ENCODE assay signal across 10 cellular contexts in the genomic region with DNA sequence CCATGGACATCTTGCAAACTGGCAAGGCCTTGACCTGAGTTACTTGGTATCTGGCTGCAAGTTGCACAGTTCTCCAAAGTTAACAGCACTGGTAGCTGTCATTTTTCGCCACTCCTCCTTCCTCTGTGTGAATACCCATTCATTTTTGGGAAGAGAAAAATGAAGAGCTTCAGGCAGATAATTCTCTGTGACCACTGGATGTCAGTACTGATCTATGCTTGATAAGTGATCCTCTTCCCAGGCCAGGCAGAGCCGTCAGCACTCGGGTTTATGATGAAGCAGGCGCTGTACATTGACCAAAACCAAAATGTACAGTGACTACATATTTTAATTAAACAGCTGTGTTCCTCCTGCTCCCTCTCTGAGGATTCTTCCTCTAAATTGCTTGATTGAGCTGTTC. TPM values are rescaled to one million over a fixed set of nuclear protein-coding genes. Genes with fewer than 3 reads are reported as not detected.
DNase-seq lines count a peak whose midpoint lies in the region; ATAC-seq, FAIRE-seq and TF ChIP-seq lines count a peak whose summit lies in the region.
"Had no signal": no experiment of that assay in that cellular context is flagged by ENCODE, and none has a peak within 500 bp of the region (broad histone marks: within the 10 kb centered on the region; RNA-seq: fewer than 3 reads in every experiment).

No MANE protein-coding gene starts in this region.

- intact Hi-C loops in GM12878 (cut with micrococcal nuclease; ENCODE audit: unreplicated experiment) (no loop called here), head of caudate nucleus (cut with DNase I) (no loop called here), lower leg skin (cut with DNase I; ENCODE audit: low total_unique reads) (no loop called here)

- no peak overlapping the region for H3K4me3 ChIP-seq in MG63
- no peak overlapping the region for H3K4me3 ChIP-seq in GM12878
- no peak overlapping the region for H3K4me3 ChIP-seq in lower leg skin (ENCODE audit: low read depth, poor library complexity, severe bottlenecking)

- H3K9me3 ChIP-seq in MG63 (no peaks in the 10 kb centered on the region), GM12878 (replicated peaks; ENCODE audit: control insufficient read depth, insufficient read depth, low read length) (no peaks in the 10 kb centered on the region)

- no peak for TF ChIP-seq EP300 in GM12878 (IDR thresholded peaks at IDR 0.05; ENCODE audit: borderline replicate concordance in 1 of 2, control insufficient read depth in 1 of 2, low read depth in 2 of 2, low read length in 2 of 2)

- DNase-seq in CD1c-positive myeloid dendritic cell (ENCODE audit: extremely low spot score) (peak; percentile 11), MG63 (peak; percentile 27), GM12878 (ENCODE audit: low read depth, low spot score) (no peak), middle frontal gyrus (ENCODE audit: extremely low spot score, low spot score) (peak; percentile 33), head of caudate nucleus (no peak), hepatic stellate cell (ENCODE audit: low spot score) (no peak), GOT3 (lab: John Stamatoyannopoulos, UW) (no peak), lower leg skin (ENCODE audit: low spot score in 2 of 2) (no peak)
- DNase-seq: NCI-H1105 treated with DMSO at 0.1 percent for 48 hours, nucleus accumbens had no signal

- H3K27me3 ChIP-seq in MG63: no peaks in the 10 kb centered on the region
- peaks cover 0 to 2% of the 10 kb centered on the region in 2 experiments; a peak in 2 of 4 replicates for H3K27me3 ChIP-seq in GM12878 (replicated peaks in 1 of 2; ENCODE audit: control insufficient read depth in 2 of 2, insufficient read depth in 2 of 2, low read length in 1 of 2)

- no TSS peak for BruUV-seq in GM12878 (replicated peaks; lab: Mats Ljungman, UMichigan)

- no peaks in the 10 kb centered on the region for H3K79me2 ChIP-seq in GM12878 (ENCODE audit: control insufficient read depth, insufficient read depth, low read length)

- H3K4me1 ChIP-seq in GM12878 (ENCODE audit: control insufficient read depth, insufficient read depth, low read length): no peaks in the 10 kb centered on the region

- CTCF ChIA-PET in GM12878 (lab: Yijun Ruan, JAX): interaction anchor here (0.6 to 6.4 kb wide), 27 partner anchors 8 to 1250 kb away, joined by 3 to 65 read pairs (median 5); no protein-coding TSS in a partner anchor

- H3K36me3 ChIP-seq in MG63 (no peaks in the 10 kb centered on the region), GM12878 (ENCODE audit: control insufficient read depth in 2 of 2, insufficient read depth in 2 of 2, low read length in 1 of 2) (no peaks in the 10 kb centered on the region)

- H2AFZ ChIP-seq in GM12878 (ENCODE audit: control insufficient read depth, low read depth, low read length): no peak overlapping the region

- TF ChIP-seq CTCF in GM12878 (IDR thresholded peaks at IDR 0.05 in 2 of 3, conservative IDR thresholded peaks at IDR 0.05 in 1 of 3; ENCODE audit: control insufficient read depth in 2 of 3, extremely low read depth in 1 of 3, insufficient read depth in 1 of 3, low read depth in 3 of 3, low read length in 3 of 3): peak in 1 of 3 experiments; percentile 25; a peak in 1 of 6 replicates
- no peak for TF ChIP-seq CTCF in lower leg skin (IDR thresholded peaks at IDR 0.05)

- ATAC-seq in GM12878: peak; percentile 41; the same call in 2 of the 3 replicates

- no peak overlapping the region for H3K4me2 ChIP-seq in GM12878 (ENCODE audit: control insufficient read depth, insufficient read depth)

- WGBS in GM12878 (ENCODE audit: insufficient coverage, insufficient replicate concordance, low lambda C conversion rate, missing lambda C conversion rate): 15% methylated on average over 4 of the region's 4 CpGs
- WGBS in lower leg skin, 2 donors: 57 to 60% methylated on average over 4 of the region's 4 CpGs

- POLR2A ChIA-PET in GM12878 (lab: Charles Lee): interaction anchor here (0.6 to 1.1 kb wide), 3 partner anchors 39 to 57 kb away, joined by 3 to 5 read pairs (median 3); no protein-coding TSS in a partner anchor

- no peaks in the 10 kb centered on the region for H4K20me1 ChIP-seq in GM12878 (ENCODE audit: control insufficient read depth, insufficient read depth)

- no peak overlapping the region for H3K27ac ChIP-seq in GM12878 (ENCODE audit: control insufficient read depth, insufficient read depth)

- RAD21 ChIA-PET in GM12878 (lab: Charles Lee; ENCODE audit: unreplicated experiment): interaction anchor here (0.8 to 2.6 kb wide), 15 partner anchors 12 to 1028 kb away, joined by 3 to 15 read pairs (median 4); no protein-coding TSS in a partner anchor

- TF ChIP-seq RAD21 in GM12878 (IDR thresholded peaks at IDR 0.05; ENCODE audit: insufficient read depth, low read depth, low read length): no peak

- SMC1A ChIA-PET in GM12878 (lab: Charles Lee; ENCODE audit: uncharacterized antibody, unreplicated experiment): interaction anchor here (0.7 to 3.4 kb wide), 24 partner anchors 9 to 810 kb away, joined by 3 to 19 read pairs (median 4); no protein-coding TSS in a partner anchor

- TF ChIP-seq POLR2A in GM12878 (IDR thresholded peaks at IDR 0.05; ENCODE audit: low read depth, low read length): no peak
- no peak for TF ChIP-seq POLR2A in lower leg skin (IDR thresholded peaks at IDR 0.05)

- no peak overlapping the region for H3K9ac ChIP-seq in GM12878 (ENCODE audit: control insufficient read depth, insufficient read depth, low read length)

- no peak for FAIRE-seq in GM12878 (lab: Jason Lieb, UNC)

- in situ Hi-C loops in GM12878 (cut with MboI): no loop called here

TF ChIP-seq in GM12878, 131 proteins besides CTCF, POLR2A, EP300 and RAD21 (continues in another document):
- TF ChIP-seq ZNF622 (IDR thresholded peaks at IDR 0.05) (no peak), CHD2 (IDR thresholded peaks at IDR 0.05; ENCODE audit: borderline replicate concordance, low read depth, low read length) (no peak), RUNX3 (IDR thresholded peaks at IDR 0.05; ENCODE audit: low read length) (no peak), SIN3A (IDR thresholded peaks at IDR 0.05; ENCODE audit: low read depth, low read length) (no peak), ZNF384 (IDR thresholded peaks at IDR 0.05; ENCODE audit: borderline replicate concordance, low read depth, low read length) (no peak)
- TF ChIP-seq, protein P1, sequence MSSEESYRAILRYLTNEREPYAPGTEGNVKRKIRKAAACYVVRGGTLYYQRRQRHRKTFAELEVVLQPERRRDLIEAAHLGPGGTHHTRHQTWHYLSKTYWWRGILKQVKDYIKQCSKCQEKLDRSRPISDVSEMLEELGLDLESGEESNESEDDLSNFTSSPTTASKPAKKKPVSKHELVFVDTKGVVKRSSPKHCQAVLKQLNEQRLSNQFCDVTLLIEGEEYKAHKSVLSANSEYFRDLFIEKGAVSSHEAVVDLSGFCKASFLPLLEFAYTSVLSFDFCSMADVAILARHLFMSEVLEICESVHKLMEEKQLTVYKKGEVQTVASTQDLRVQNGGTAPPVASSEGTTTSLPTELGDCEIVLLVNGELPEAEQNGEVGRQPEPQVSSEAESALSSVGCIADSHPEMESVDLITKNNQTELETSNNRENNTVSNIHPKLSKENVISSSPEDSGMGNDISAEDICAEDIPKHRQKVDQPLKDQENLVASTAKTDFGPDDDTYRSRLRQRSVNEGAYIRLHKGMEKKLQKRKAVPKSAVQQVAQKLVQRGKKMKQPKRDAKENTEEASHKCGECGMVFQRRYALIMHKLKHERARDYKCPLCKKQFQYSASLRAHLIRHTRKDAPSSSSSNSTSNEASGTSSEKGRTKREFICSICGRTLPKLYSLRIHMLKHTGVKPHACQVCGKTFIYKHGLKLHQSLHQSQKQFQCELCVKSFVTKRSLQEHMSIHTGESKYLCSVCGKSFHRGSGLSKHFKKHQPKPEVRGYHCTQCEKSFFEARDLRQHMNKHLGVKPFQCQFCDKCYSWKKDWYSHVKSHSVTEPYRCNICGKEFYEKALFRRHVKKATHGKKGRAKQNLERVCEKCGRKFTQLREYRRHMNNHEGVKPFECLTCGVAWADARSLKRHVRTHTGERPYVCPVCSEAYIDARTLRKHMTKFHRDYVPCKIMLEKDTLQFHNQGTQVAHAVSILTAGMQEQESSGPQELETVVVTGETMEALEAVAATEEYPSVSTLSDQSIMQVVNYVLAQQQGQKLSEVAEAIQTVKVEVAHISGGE (CRISPR knock-in tag; IDR thresholded peaks at IDR 0.05): no peak
- TF ChIP-seq, protein P2, sequence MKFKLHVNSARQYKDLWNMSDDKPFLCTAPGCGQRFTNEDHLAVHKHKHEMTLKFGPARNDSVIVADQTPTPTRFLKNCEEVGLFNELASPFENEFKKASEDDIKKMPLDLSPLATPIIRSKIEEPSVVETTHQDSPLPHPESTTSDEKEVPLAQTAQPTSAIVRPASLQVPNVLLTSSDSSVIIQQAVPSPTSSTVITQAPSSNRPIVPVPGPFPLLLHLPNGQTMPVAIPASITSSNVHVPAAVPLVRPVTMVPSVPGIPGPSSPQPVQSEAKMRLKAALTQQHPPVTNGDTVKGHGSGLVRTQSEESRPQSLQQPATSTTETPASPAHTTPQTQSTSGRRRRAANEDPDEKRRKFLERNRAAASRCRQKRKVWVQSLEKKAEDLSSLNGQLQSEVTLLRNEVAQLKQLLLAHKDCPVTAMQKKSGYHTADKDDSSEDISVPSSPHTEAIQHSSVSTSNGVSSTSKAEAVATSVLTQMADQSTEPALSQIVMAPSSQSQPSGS (IDR thresholded peaks at IDR 0.05; ENCODE audit: low read length): no peak

RNA-seq across cellular contexts. Expression of a gene that starts 55.9 kb away (rescaled TPM):
- total RNA-seq in MG63 (2014; rRNA removed; shearing (Covaris generic); ENCODE audit: low replicate concordance): 21.9 and 37.3 TPM in 2 replicates
- total RNA-seq in GM12878 (2013; cell fraction: nucleolus; rRNA removed): 30.2 and 36.1 TPM in 2 replicates
- total RNA-seq in GM12878 (2014; rRNA removed) (6.1 and 7.1 TPM in 2 replicates), GM12878 (2014; rRNA removed; fragmentation: Illumina TruSeq; extraction: Trizol) (14.1 and 14.4 TPM in 2 replicates), GM12878 (2021) (16.7 and 17.0 TPM in 2 replicates), lower leg skin (10 to 100 TPM; 20.6 to 29.4 (median 27.8) TPM)
- 5.5 TPM for polyA plus RNA-seq in GM12878 (2011; ENCODE audit: low read depth)
- polyA plus RNA-seq in GM12878 (2011; rRNA removed) (21.2 and 29.3 TPM in 2 replicates), GM12878 (2014; fragmentation: Illumina TruSeq; extraction: Trizol) (15.5 and 17.9 TPM in 2 replicates), GM12878 (2014; fragmentation: Nextera tagmentation; extraction: Ambion mirVana) (1 to 10 TPM; 2.0 to 2.1 TPM), GM12878 (2014; rRNA removed) (5.1 and 6.3 TPM in 2 replicates), GM12878 (2016; fragmentation: Nextera tagmentation; extraction: Ambion mirVana) (1 to 10 TPM; 5.0 to 5.4 TPM)
- 9.6 and 12.6 TPM in 2 replicates for polyA plus RNA-seq in GM12878 (2011; cell fraction: cytosol; rRNA removed)
- polyA plus RNA-seq in GM12878 (2011; cell fraction: nucleus; rRNA removed): 9.3 and 10.4 TPM in 2 replicates
- 5.3 and 5.4 TPM in 2 replicates for polyA plus RNA-seq in GM12878 (2012)
- polyA minus RNA-seq in GM12878 (2011; rRNA and poly(A)+ RNA removed): 49.7 and 60.6 TPM in 2 replicates
- 22.4 and 23.1 TPM in 2 replicates for polyA minus RNA-seq in GM12878 (2011; cell fraction: cytosol; rRNA and poly(A)+ RNA removed)
- 15.2 and 24.7 TPM in 2 replicates for polyA minus RNA-seq in GM12878 (2011; cell fraction: nucleus; rRNA and poly(A)+ RNA removed)

Comparison
In these comparisons a context has a peak if more than half of its experiments do, and no peak if none do; other contexts are left out.
1. DNase-seq: peak in CD1c-positive myeloid dendritic cell (single experiment), MG63 (single experiment) and middle frontal gyrus (single experiment); none in GM12878 (single experiment), head of caudate nucleus (0 of 42), hepatic stellate cell (single experiment), GOT3 (single experiment) and lower leg skin (0 of 2).